In the genomic region with DNA sequence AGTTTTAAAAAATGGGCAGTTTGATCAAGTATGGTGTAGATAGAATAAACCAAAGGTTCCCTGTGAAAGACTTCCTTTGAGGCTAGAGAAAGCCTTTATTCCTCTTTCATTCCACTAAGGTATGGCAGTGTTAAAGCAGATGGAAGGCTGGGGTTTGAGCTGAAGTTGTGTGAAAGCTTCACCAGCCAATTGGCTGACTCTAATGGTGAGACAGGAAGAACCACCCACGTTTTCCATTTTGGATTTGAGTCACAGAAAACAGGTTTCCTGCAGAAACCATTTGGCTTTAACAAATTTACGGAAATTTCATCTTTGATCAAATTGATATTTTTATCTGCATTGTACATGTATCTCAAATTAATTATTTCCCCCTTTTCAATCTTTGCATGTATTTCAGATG, we compare ENCODE assay signal across 2 cellular contexts.
TF ChIP-seq lines count a peak whose summit lies in the region.

No MANE protein-coding gene starts in this region.

TF ChIP-seq in IMR-90, 13 proteins besides CTCF, POLR2A, EP300 and RAD21:
- TF ChIP-seq CEBPB (IDR thresholded peaks at IDR 0.05; ENCODE audit: low read depth, low read length) (no peak), RCOR1 (IDR thresholded peaks at IDR 0.05; ENCODE audit: insufficient replicate concordance, low read length) (no peak), NFE2L2 (IDR thresholded peaks at IDR 0.05; ENCODE audit: low read depth, low read length) (no peak), MAZ (IDR thresholded peaks at IDR 0.05; ENCODE audit: borderline replicate concordance, low read depth, low read length) (no peak), SMC3 (IDR thresholded peaks at IDR 0.05; ENCODE audit: low read depth, low read length) (no peak), CHD1 (IDR thresholded peaks at IDR 0.05; ENCODE audit: low read depth, low read length) (no peak)
- TF ChIP-seq, protein P1, sequence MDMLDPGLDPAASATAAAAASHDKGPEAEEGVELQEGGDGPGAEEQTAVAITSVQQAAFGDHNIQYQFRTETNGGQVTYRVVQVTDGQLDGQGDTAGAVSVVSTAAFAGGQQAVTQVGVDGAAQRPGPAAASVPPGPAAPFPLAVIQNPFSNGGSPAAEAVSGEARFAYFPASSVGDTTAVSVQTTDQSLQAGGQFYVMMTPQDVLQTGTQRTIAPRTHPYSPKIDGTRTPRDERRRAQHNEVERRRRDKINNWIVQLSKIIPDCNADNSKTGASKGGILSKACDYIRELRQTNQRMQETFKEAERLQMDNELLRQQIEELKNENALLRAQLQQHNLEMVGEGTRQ (IDR thresholded peaks at IDR 0.05; ENCODE audit: low read depth, low read length): no peak

TF ChIP-seq in GM12878, 131 proteins besides CTCF, POLR2A, EP300 and RAD21:
- TF ChIP-seq DPF2 (IDR thresholded peaks at IDR 0.05): 0 out of 2 replicates have a peak, but pooled peaks have one; percentile 13
- TF ChIP-seq, protein P2, sequence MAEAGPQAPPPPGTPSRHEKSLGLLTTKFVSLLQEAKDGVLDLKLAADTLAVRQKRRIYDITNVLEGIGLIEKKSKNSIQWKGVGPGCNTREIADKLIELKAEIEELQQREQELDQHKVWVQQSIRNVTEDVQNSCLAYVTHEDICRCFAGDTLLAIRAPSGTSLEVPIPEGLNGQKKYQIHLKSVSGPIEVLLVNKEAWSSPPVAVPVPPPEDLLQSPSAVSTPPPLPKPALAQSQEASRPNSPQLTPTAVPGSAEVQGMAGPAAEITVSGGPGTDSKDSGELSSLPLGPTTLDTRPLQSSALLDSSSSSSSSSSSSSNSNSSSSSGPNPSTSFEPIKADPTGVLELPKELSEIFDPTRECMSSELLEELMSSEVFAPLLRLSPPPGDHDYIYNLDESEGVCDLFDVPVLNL (IDR thresholded peaks at IDR 0.05; ENCODE audit: low read depth, low read length): no peak
- TF ChIP-seq TCF7 (IDR thresholded peaks at IDR 0.05; ENCODE audit: borderline replicate concordance): no peak
- peak; percentile 53; the same call in 1 of the 2 replicates for TF ChIP-seq IRF4 (IDR thresholded peaks at IDR 0.05; ENCODE audit: low read depth, low read length)
- 0 out of 2 replicates have a peak, but pooled peaks have one; percentile 26 for TF ChIP-seq YY1 (IDR thresholded peaks at IDR 0.05; ENCODE audit: low read depth, low read length)
- TF ChIP-seq IKZF1 (conservative IDR thresholded peaks at IDR 0.05): 0 out of 2 replicates have a peak, but pooled peaks have one; percentile 21
- TF ChIP-seq ETV6 (conservative IDR thresholded peaks at IDR 0.05 in 1 of 2, IDR thresholded peaks at IDR 0.05 in 1 of 2; ENCODE audit: borderline replicate concordance in 1 of 2, low read depth in 1 of 2): peak in 1 of 2 experiments; percentile 87; a peak in 2 of 4 replicates
- peak; percentile 54; the same call in 1 of the 2 replicates for TF ChIP-seq GABPA (IDR thresholded peaks at IDR 0.05; ENCODE audit: low read depth)
- peak in 1 of 2 experiments; percentile 74; a peak in 1 of 3 replicates for TF ChIP-seq EGR1 (IDR thresholded peaks at IDR 0.05; ENCODE audit: borderline replicate concordance in 1 of 2, low read depth in 2 of 2, low read length in 2 of 2)
- TF ChIP-seq, protein P3, sequence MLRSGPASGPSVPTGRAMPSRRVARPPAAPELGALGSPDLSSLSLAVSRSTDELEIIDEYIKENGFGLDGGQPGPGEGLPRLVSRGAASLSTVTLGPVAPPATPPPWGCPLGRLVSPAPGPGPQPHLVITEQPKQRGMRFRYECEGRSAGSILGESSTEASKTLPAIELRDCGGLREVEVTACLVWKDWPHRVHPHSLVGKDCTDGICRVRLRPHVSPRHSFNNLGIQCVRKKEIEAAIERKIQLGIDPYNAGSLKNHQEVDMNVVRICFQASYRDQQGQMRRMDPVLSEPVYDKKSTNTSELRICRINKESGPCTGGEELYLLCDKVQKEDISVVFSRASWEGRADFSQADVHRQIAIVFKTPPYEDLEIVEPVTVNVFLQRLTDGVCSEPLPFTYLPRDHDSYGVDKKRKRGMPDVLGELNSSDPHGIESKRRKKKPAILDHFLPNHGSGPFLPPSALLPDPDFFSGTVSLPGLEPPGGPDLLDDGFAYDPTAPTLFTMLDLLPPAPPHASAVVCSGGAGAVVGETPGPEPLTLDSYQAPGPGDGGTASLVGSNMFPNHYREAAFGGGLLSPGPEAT (IDR thresholded peaks at IDR 0.05; ENCODE audit: low read depth): no peak
- TF ChIP-seq, protein P4, sequence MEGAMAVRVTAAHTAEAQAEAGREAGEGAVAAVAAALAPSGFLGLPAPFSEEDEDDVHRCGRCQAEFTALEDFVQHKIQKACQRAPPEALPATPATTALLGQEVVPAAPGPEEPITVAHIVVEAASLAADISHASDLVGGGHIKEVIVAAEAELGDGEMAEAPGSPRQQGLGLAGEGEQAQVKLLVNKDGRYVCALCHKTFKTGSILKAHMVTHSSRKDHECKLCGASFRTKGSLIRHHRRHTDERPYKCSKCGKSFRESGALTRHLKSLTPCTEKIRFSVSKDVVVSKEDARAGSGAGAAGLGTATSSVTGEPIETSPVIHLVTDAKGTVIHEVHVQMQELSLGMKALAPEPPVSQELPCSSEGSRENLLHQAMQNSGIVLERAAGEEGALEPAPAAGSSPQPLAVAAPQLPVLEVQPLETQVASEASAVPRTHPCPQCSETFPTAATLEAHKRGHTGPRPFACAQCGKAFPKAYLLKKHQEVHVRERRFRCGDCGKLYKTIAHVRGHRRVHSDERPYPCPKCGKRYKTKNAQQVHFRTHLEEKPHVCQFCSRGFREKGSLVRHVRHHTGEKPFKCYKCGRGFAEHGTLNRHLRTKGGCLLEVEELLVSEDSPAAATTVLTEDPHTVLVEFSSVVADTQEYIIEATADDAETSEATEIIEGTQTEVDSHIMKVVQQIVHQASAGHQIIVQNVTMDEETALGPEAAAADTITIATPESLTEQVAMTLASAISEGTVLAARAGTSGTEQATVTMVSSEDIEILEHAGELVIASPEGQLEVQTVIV (IDR thresholded peaks at IDR 0.05; ENCODE audit: borderline replicate concordance, partially characterized antibody): no peak
- peak; percentile 74 for TF ChIP-seq JUNB (IDR thresholded peaks at IDR 0.05)
- TF ChIP-seq, protein P5, sequence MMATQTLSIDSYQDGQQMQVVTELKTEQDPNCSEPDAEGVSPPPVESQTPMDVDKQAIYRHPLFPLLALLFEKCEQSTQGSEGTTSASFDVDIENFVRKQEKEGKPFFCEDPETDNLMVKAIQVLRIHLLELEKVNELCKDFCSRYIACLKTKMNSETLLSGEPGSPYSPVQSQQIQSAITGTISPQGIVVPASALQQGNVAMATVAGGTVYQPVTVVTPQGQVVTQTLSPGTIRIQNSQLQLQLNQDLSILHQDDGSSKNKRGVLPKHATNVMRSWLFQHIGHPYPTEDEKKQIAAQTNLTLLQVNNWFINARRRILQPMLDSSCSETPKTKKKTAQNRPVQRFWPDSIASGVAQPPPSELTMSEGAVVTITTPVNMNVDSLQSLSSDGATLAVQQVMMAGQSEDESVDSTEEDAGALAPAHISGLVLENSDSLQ (IDR thresholded peaks at IDR 0.05): peak; percentile 44; the same call in 1 of the 2 replicates
- TF ChIP-seq WRNIP1 (IDR thresholded peaks at IDR 0.05; ENCODE audit: borderline replicate concordance, low read depth, low read length): no peak
- TF ChIP-seq RUNX3 (IDR thresholded peaks at IDR 0.05; ENCODE audit: low read length): peak; percentile 13; the same call in 1 of the 2 replicates
